Comparison of ENCODE assay signal across 8 cellular contexts in the genomic region with DNA sequence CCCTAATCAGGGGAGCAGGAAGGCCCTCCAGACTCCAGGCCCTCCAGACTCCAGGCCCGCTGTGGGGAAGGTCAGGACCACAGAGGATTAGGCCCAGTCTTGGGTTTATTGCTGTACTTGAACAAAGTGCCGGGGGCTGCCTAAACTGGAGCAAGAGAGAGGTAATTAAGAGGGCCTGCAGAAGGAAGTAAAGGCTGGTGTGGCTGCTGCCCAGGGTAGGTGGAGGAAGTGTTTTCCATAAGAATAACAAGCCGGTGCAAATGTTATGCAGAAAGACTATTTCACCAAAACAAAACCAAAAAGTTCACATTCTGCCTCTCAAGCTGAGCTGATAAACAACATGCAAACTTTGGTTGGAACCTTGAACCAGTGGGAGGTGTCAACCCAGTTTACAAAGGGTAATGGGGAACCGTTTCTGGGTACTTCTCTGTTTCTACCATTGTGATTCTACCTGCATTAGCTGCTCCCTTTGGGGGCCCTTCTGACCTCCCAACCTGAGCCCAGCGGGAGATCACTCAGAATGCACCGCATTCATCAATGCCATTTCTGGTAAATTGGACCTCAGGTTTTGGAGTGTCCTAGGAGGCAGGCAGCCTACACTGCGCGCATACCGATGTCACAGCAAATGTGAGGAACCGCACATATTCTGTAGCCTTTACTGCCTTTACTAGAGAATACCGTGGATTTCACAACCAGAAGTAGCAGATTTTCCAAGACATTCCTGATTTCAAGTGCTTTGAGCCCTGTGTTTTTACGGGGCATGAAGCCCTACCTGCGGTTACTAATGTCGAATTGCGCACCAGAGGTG. TPM values are rescaled to one million over a fixed set of nuclear protein-coding genes. Genes with fewer than 3 reads are reported as not detected.
DNase-seq lines count a peak whose midpoint lies in the region; ATAC-seq and TF ChIP-seq lines count a peak whose summit lies in the region.

No MANE protein-coding gene starts in this region.

- no peak overlapping the region for H3K23ac ChIP-seq in neuronal stem cell (ENCODE audit: low read depth, low read length, poor library complexity)

- H3K18ac ChIP-seq in neuronal stem cell (ENCODE audit: low read length): peak overlapping the region; percentile 97

- H3K79me1 ChIP-seq in neuronal stem cell (ENCODE audit: low read depth, low read length): peaks cover 5% of the 10 kb centered on the region

- no peaks in the 10 kb centered on the region for H3K27me3 ChIP-seq in CD4-positive, alpha-beta memory T cell (ENCODE audit: insufficient read depth, low read length)
- no peaks in the 10 kb centered on the region for H3K27me3 ChIP-seq in Loucy (ENCODE audit: insufficient read depth, low read length, poor library complexity, severe bottlenecking)
- H3K27me3 ChIP-seq in neuronal stem cell (ENCODE audit: control insufficient read depth in 3 of 3, insufficient read depth in 3 of 3, low read depth in 1 of 3, low read length in 3 of 3): peaks cover 0 to 14% (median 0%) of the 10 kb centered on the region in 3 experiments

- peaks cover 2% of the 10 kb centered on the region for H4K20me1 ChIP-seq in Loucy (ENCODE audit: insufficient read depth, low read length, poor library complexity, severe bottlenecking)

- TF ChIP-seq CTCF in Loucy (conservative IDR thresholded peaks at IDR 0.05; ENCODE audit: low read length): no peak

- H3K36me3 Mint-ChIP-seq in CD4-positive, alpha-beta memory T cell: no peaks in the 10 kb centered on the region
- peaks cover 7% of the 10 kb centered on the region for H3K36me3 Mint-ChIP-seq in effector memory CD8-positive, alpha-beta T cell (ENCODE audit: insufficient read depth)

- no peaks in the 10 kb centered on the region for H3K9me2 ChIP-seq in Loucy (replicated peaks; ENCODE audit: low read depth, low read length)

- peak overlapping the region in 6 of 7 donors; percentile 13 to 75 (median 52) for H3K27ac Mint-ChIP-seq in CD4-positive, alpha-beta memory T cell
- H3K27ac Mint-ChIP-seq in effector memory CD8-positive, alpha-beta T cell: no peak overlapping the region

- no peak overlapping the region for H4K8ac ChIP-seq in neuronal stem cell (ENCODE audit: low read depth, low read length)

- no peak overlapping the region for H3K27ac ChIP-seq in CD4-positive, alpha-beta memory T cell (ENCODE audit: low read depth, low read length)
- no peak overlapping the region for H3K27ac ChIP-seq in neuronal stem cell (replicated peaks; ENCODE audit: low read length)

- no peaks in the 10 kb centered on the region for H3K9me3 ChIP-seq in CD4-positive, alpha-beta memory T cell (ENCODE audit: control insufficient read depth in 1 of 2, low read length in 2 of 2)
- H3K9me3 ChIP-seq in Loucy (ENCODE audit: insufficient read depth, low read depth, low read length) (no peaks in the 10 kb centered on the region), neuronal stem cell (replicated peaks in 1 of 2; ENCODE audit: control insufficient read depth in 2 of 2, insufficient read depth in 1 of 2, low read depth in 1 of 2, low read length in 2 of 2) (no peaks in the 10 kb centered on the region)

- no peak for ATAC-seq in effector memory CD8-positive, alpha-beta T cell (replicated peaks)

- POLR2A ChIA-PET in CD4-positive, alpha-beta memory T cell (lab: Charles Lee; ENCODE audit: partially characterized antibody): interaction anchor here (1.5 to 3.8 kb wide), 4 partner anchors 19 to 59 kb away, joined by 4 to 15 read pairs (median 6); a partner anchor contains a TSS

- H3K9me3 Mint-ChIP-seq in CD4-positive, alpha-beta memory T cell: peaks cover 0 to 1% (median 0%) of the 10 kb centered on the region in 8 donors
- no peaks in the 10 kb centered on the region for H3K9me3 Mint-ChIP-seq in effector memory CD8-positive, alpha-beta T cell

- H3K4me1 Mint-ChIP-seq in CD4-positive, alpha-beta memory T cell: peaks cover 1 to 17% (median 12%) of the 10 kb centered on the region in 4 donors
- H3K4me1 Mint-ChIP-seq in effector memory CD8-positive, alpha-beta T cell (ENCODE audit: low read depth in 2 of 2): peaks cover 5 to 6% of the 10 kb centered on the region in 2 donors

- DNase-seq in CD4-positive, alpha-beta memory T cell: no peak
- DNase-seq in effector memory CD8-positive, alpha-beta T cell: no peak
- DNase-seq in neuronal stem cell (ENCODE audit: low spot score): no peak
- no peak for DNase-seq in DMS 273 (lab: John Stamatoyannopoulos, UW; ENCODE audit: unreplicated experiment)
- no peak for DNase-seq in EL
- DNase-seq in activated CD4-positive, CD25-positive, alpha-beta regulatory T cell (lab: John Stamatoyannopoulos, UW): no peak
- DNase-seq in HuH-7 (ENCODE audit: low spot score): no peak

- H3K4me3 ChIP-seq in CD4-positive, alpha-beta memory T cell (ENCODE audit: low read length in 2 of 2): peak overlapping the region in 1 of 2 donors; percentile 35
- H3K4me3 ChIP-seq in Loucy (ENCODE audit: low read length, poor library complexity, severe bottlenecking) (peak overlapping the region; percentile 76), neuronal stem cell (ENCODE audit: low read length in 2 of 2) (peak overlapping the region; percentile 42 to 80)

- peaks cover 30% of the 10 kb centered on the region for H3K79me2 ChIP-seq in Loucy (ENCODE audit: insufficient read depth, low read length)

- WGBS in neuronal stem cell (ENCODE audit: extremely low coverage in 2 of 2, insufficient read length in 2 of 2, insufficient replicate concordance in 1 of 2), 2 donors: no CpG with 5 or more reads among the region's 15 CpGs

- H2AK5ac ChIP-seq in neuronal stem cell (ENCODE audit: low read depth, low read length): no peak overlapping the region

- H2BK15ac ChIP-seq in neuronal stem cell (ENCODE audit: low read length): no peak overlapping the region

- intact Hi-C loops in CD4-positive, alpha-beta memory T cell (cut with micrococcal nuclease): no loop called here

- peaks cover 7% of the 10 kb centered on the region; the same call in 1 of the 2 replicates for H3F3A ChIP-seq in Loucy (ENCODE audit: low read depth)

- H3K9ac ChIP-seq in Loucy (ENCODE audit: low read depth, low read length, poor library complexity, severe bottlenecking) (no peak overlapping the region), neuronal stem cell (ENCODE audit: low read depth, low read length, poor library complexity) (no peak overlapping the region)

- no peaks in the 10 kb centered on the region for H3K36me3 ChIP-seq in CD4-positive, alpha-beta memory T cell (ENCODE audit: insufficient read depth, low read length)
- H3K36me3 ChIP-seq in Loucy (ENCODE audit: insufficient read depth, low read length): no peaks in the 10 kb centered on the region
- no peaks in the 10 kb centered on the region for H3K36me3 ChIP-seq in neuronal stem cell (replicated peaks in 1 of 2; ENCODE audit: control insufficient read depth in 2 of 2, insufficient read depth in 2 of 2, low read length in 2 of 2)

- H3K27me3 Mint-ChIP-seq in CD4-positive, alpha-beta memory T cell: no peaks in the 10 kb centered on the region
- no peaks in the 10 kb centered on the region for H3K27me3 Mint-ChIP-seq in effector memory CD8-positive, alpha-beta T cell

- H3K14ac ChIP-seq in neuronal stem cell (ENCODE audit: low read length): no peak overlapping the region

- H3K4me2 ChIP-seq in Loucy (ENCODE audit: low read depth, low read length, poor library complexity, severe bottlenecking) (peak overlapping the region; percentile 61), neuronal stem cell (ENCODE audit: insufficient read depth, low read length, poor library complexity, severe bottlenecking) (peak overlapping the region; percentile 49)

- CTCF ChIA-PET in CD4-positive, alpha-beta memory T cell (lab: Charles Lee; ENCODE audit: partially characterized antibody): interaction anchor here (1.1 to 1.2 kb wide), 2 partner anchors 11 to 20 kb away, joined by 3 to 5 read pairs; no protein-coding TSS in a partner anchor

- no peak overlapping the region for H3K4ac ChIP-seq in neuronal stem cell (ENCODE audit: low read length)

- H2BK120ac ChIP-seq in neuronal stem cell (ENCODE audit: low read depth, low read length): no peak overlapping the region

- H3K4me3 Mint-ChIP-seq in CD4-positive, alpha-beta memory T cell: peak overlapping the region; percentile 67 to 77 (median 72)
- peak overlapping the region; percentile 29 to 49 for H3K4me3 Mint-ChIP-seq in effector memory CD8-positive, alpha-beta T cell

- H2AFZ ChIP-seq in Loucy (ENCODE audit: low read length): no peak overlapping the region
- H2AFZ ChIP-seq in neuronal stem cell (ENCODE audit: low read length): peak overlapping the region; percentile 91

- H3K4me1 ChIP-seq in CD4-positive, alpha-beta memory T cell (ENCODE audit: insufficient read depth, low read length): peaks cover 3% of the 10 kb centered on the region
- H3K4me1 ChIP-seq in Loucy (ENCODE audit: insufficient read depth, low read length, poor library complexity, severe bottlenecking) (peaks cover 10% of the 10 kb centered on the region), neuronal stem cell (ENCODE audit: control insufficient read depth in 2 of 2, insufficient read depth in 1 of 2, low read depth in 1 of 2, low read length in 2 of 2) (peaks cover 11 to 14% of the 10 kb centered on the region in 2 donors)

- H2BK12ac ChIP-seq in neuronal stem cell (ENCODE audit: low read length): no peak overlapping the region

- H4K91ac ChIP-seq in neuronal stem cell (ENCODE audit: low read depth, low read length, poor library complexity): no peak overlapping the region

- H2BK5ac ChIP-seq in neuronal stem cell (ENCODE audit: low read length): no peak overlapping the region

RNA-seq across cellular contexts. Expression of a gene that starts 59.7 kb away (rescaled TPM):
- total RNA-seq in CD4-positive, alpha-beta memory T cell: 10 to 100 TPM; 47.1 to 48.7 TPM
- polyA plus RNA-seq in CD4-positive, alpha-beta memory T cell: 1 to 10 TPM; 1.9 to 7.0 TPM
- 5.4 TPM for polyA plus RNA-seq in neuronal stem cell (2013, experiment 1 of 2)
- polyA plus RNA-seq in neuronal stem cell (2013, experiment 2 of 2): 5.2 TPM

Comparison
In these comparisons a context has a peak if more than half of its experiments do, and no peak if none do; other contexts are left out.
1. H3K27ac Mint-ChIP-seq: peak in CD4-positive, alpha-beta memory T cell (6 of 7); none in effector memory CD8-positive, alpha-beta T cell (0 of 2).